In the genomic region with DNA sequence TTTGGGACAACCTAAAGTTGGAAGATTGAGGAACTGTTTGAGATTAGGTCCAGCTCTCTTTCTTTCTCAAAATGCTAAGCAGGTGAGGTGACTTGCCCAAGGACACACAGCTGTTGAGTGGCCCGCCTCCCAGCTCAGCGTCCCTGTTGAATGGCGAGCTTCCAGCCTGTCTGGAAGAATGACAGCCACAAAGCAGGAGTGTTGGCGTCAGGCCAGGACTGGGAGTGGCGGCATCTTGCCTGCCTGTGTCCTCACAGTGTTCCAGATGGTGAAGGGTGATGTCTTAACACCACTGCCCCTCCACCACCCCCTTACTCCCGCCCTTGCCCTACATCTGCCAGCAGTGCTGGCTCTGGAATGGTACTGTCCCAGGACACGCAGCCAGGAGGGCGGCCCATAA, we compare ENCODE assay signal across 1 cellular context.
TF ChIP-seq lines count a peak whose summit lies in the region.

No MANE protein-coding gene starts in this region.

TF ChIP-seq in IMR-90, 13 proteins besides CTCF, POLR2A, EP300 and RAD21:
- TF ChIP-seq BHLHE40 (IDR thresholded peaks at IDR 0.05; ENCODE audit: low read depth, low read length) = no peak
- TF ChIP-seq MAFK (IDR thresholded peaks at IDR 0.05; ENCODE audit: low read depth, low read length) = no peak
- TF ChIP-seq CHD1 (IDR thresholded peaks at IDR 0.05; ENCODE audit: low read depth, low read length) = no peak
- no peak for TF ChIP-seq CEBPB (IDR thresholded peaks at IDR 0.05; ENCODE audit: low read depth, low read length)
- TF ChIP-seq FOS (IDR thresholded peaks at IDR 0.05; ENCODE audit: low read depth, low read length) = no peak
- TF ChIP-seq ELK1 (IDR thresholded peaks at IDR 0.05; ENCODE audit: borderline replicate concordance, low read depth, low read length) = no peak
- TF ChIP-seq MAZ (IDR thresholded peaks at IDR 0.05; ENCODE audit: borderline replicate concordance, low read depth, low read length) = no peak
- TF ChIP-seq NFE2L2 (IDR thresholded peaks at IDR 0.05; ENCODE audit: low read depth, low read length) = no peak
- TF ChIP-seq RFX5 (IDR thresholded peaks at IDR 0.05; ENCODE audit: low read depth, low read length) = no peak
- no peak for TF ChIP-seq USF2 (IDR thresholded peaks at IDR 0.05; ENCODE audit: low read depth, low read length)
- TF ChIP-seq SMC3 (IDR thresholded peaks at IDR 0.05; ENCODE audit: low read depth, low read length) = no peak
- no peak for TF ChIP-seq RCOR1 (IDR thresholded peaks at IDR 0.05; ENCODE audit: insufficient replicate concordance, low read length)
- no peak for TF ChIP-seq MXI1 (IDR thresholded peaks at IDR 0.05; ENCODE audit: borderline replicate concordance, low read depth, low read length)
